1 cellular context compared by ENCODE assay signal in genomic region chr6:125956506-125957390, GRCh38.
A peak's percentile ranks its signal among the peaks of the same experiment; 100 is the strongest.
TF ChIP-seq lines count a peak whose summit lies in the region.

HINT3 (plus strand) TSS chr6:125956770; CDS start chr6:125956978, 208 bp downstream.

TF ChIP-seq in HepG2, 621 proteins besides CTCF, POLR2A, EP300 and RAD21 (continued from another document and continues in another):
- no peak for TF ChIP-seq SKIL (CRISPR knock-in tag; IDR thresholded peaks at IDR 0.05; ENCODE audit: borderline replicate concordance)
- TF ChIP-seq EED (CRISPR knock-in tag; IDR thresholded peaks at IDR 0.05), result peak; percentile 98
- TF ChIP-seq NCOA1 (CRISPR knock-in tag; IDR thresholded peaks at IDR 0.05), result peak; percentile 96
- TF ChIP-seq ZNF749 (CRISPR knock-in tag; IDR thresholded peaks at IDR 0.05; ENCODE audit: borderline replicate concordance), result peak; percentile 90; the same call in 1 of the 2 replicates
- peak; percentile 85 for TF ChIP-seq SIX4 (CRISPR knock-in tag; IDR thresholded peaks at IDR 0.05)
- no peak for TF ChIP-seq ZNF577 (CRISPR knock-in tag; IDR thresholded peaks at IDR 0.05; ENCODE audit: borderline replicate concordance, low read depth)
- peak; percentile 69; the same call in 1 of the 2 replicates for TF ChIP-seq ZBTB43 (CRISPR knock-in tag; conservative IDR thresholded peaks at IDR 0.05)
- TF ChIP-seq PAXIP1 (CRISPR knock-in tag; conservative IDR thresholded peaks at IDR 0.05), result peak; percentile 72
- peak; percentile 90 for TF ChIP-seq ZBTB25 (CRISPR knock-in tag; IDR thresholded peaks at IDR 0.05)
- TF ChIP-seq POLR2G (IDR thresholded peaks at IDR 0.05; ENCODE audit: low read depth, low read length), result peak; percentile 77; the same call in 1 of the 2 replicates
- peak; percentile 95 for TF ChIP-seq ZNF883 (CRISPR knock-in tag; IDR thresholded peaks at IDR 0.05; ENCODE audit: not compliant biosample characterization)
- no peak for TF ChIP-seq NFE2 (CRISPR knock-in tag; IDR thresholded peaks at IDR 0.05)
- no peak for TF ChIP-seq SP1 (IDR thresholded peaks at IDR 0.05)
- peak; percentile 76 for TF ChIP-seq SP1 (CRISPR knock-in tag; IDR thresholded peaks at IDR 0.05)
- peak; percentile 60 for TF ChIP-seq NFYC (CRISPR knock-in tag; IDR thresholded peaks at IDR 0.05)
- peak; percentile 98 for TF ChIP-seq TFDP2 (CRISPR knock-in tag; IDR thresholded peaks at IDR 0.05)
- TF ChIP-seq CCDC6 (CRISPR knock-in tag; IDR thresholded peaks at IDR 0.05), result peak; percentile 45; the same call in 1 of the 2 replicates
- TF ChIP-seq MXD3 (CRISPR knock-in tag; IDR thresholded peaks at IDR 0.05), result peak; percentile 95
- no peak for TF ChIP-seq ZBTB3 (CRISPR knock-in tag; IDR thresholded peaks at IDR 0.05; ENCODE audit: borderline replicate concordance, low read depth)
- TF ChIP-seq ZSCAN12 (CRISPR knock-in tag; IDR thresholded peaks at IDR 0.05), result no peak; the same call in 1 of the 2 replicates
- TF ChIP-seq ESRRA (CRISPR knock-in tag; IDR thresholded peaks at IDR 0.05; ENCODE audit: low read depth), result peak; percentile 81
- no peak for TF ChIP-seq BHLHE40 (IDR thresholded peaks at IDR 0.05; ENCODE audit: low read length)
- TF ChIP-seq SALL2 (CRISPR knock-in tag; IDR thresholded peaks at IDR 0.05), result peak; percentile 99
- peak; percentile 85 for TF ChIP-seq ZFP90 (CRISPR knock-in tag; IDR thresholded peaks at IDR 0.05; ENCODE audit: borderline replicate concordance)
- peak; percentile 98 for TF ChIP-seq GATAD1 (CRISPR knock-in tag; IDR thresholded peaks at IDR 0.05)
- TF ChIP-seq HDAC6 (IDR thresholded peaks at IDR 0.05; ENCODE audit: low read depth, low read length), result no peak
- TF ChIP-seq ZNF503 (CRISPR knock-in tag; IDR thresholded peaks at IDR 0.05), result peak; percentile 80; the same call in 1 of the 2 replicates
- TF ChIP-seq ZNF83 (CRISPR knock-in tag; IDR thresholded peaks at IDR 0.05; ENCODE audit: borderline replicate concordance), result peak; percentile 76; the same call in 1 of the 2 replicates
- peak; percentile 62; the same call in 1 of the 2 replicates for TF ChIP-seq MTF1 (CRISPR knock-in tag; IDR thresholded peaks at IDR 0.05)
- peak; percentile 28; the same call in 1 of the 2 replicates for TF ChIP-seq NCOR1 (IDR thresholded peaks at IDR 0.05; ENCODE audit: borderline replicate concordance, low read length)
- TF ChIP-seq YY1 (IDR thresholded peaks at IDR 0.05; ENCODE audit: insufficient read depth, insufficient replicate concordance, low read depth, low read length), result peak; percentile 85
- TF ChIP-seq SMYD3 (CRISPR knock-in tag; IDR thresholded peaks at IDR 0.05), result peak; percentile 91
- TF ChIP-seq NFRKB (IDR thresholded peaks at IDR 0.05), result no peak
- peak; percentile 94 for TF ChIP-seq HBP1 (CRISPR knock-in tag; IDR thresholded peaks at IDR 0.05; ENCODE audit: low read depth)
- no peak for TF ChIP-seq ZNF101 (CRISPR knock-in tag; IDR thresholded peaks at IDR 0.05; ENCODE audit: borderline replicate concordance, low read depth)
- TF ChIP-seq MZF1 (CRISPR knock-in tag; IDR thresholded peaks at IDR 0.05; ENCODE audit: borderline replicate concordance), result peak; percentile 90
- TF ChIP-seq XRCC5 (optimal IDR thresholded peaks at IDR 0.05; ENCODE audit: low read length), result peak; percentile 98
- TF ChIP-seq PHF5A (CRISPR knock-in tag; IDR thresholded peaks at IDR 0.05; ENCODE audit: low read depth, unreplicated experiment), result peak; percentile 72
- TF ChIP-seq IKZF1 (IDR thresholded peaks at IDR 0.05), result no peak
- TF ChIP-seq ZC3H4 (CRISPR knock-in tag; IDR thresholded peaks at IDR 0.05; ENCODE audit: borderline replicate concordance), result peak; percentile 75; the same call in 1 of the 2 replicates
- peak; percentile 94 for TF ChIP-seq ZNF703 (CRISPR knock-in tag; IDR thresholded peaks at IDR 0.05; ENCODE audit: borderline replicate concordance)
- no peak for TF ChIP-seq TRIM22 (IDR thresholded peaks at IDR 0.05)
- TF ChIP-seq ZFP41 (CRISPR knock-in tag; IDR thresholded peaks at IDR 0.05; ENCODE audit: borderline replicate concordance), result peak; percentile 37; the same call in 1 of the 2 replicates
- TF ChIP-seq ZNF572 (CRISPR knock-in tag; IDR thresholded peaks at IDR 0.05), result peak; percentile 99
- no peak; the same call in none of the 2 replicates for TF ChIP-seq BRD4 (CRISPR knock-in tag; IDR thresholded peaks at IDR 0.05)
- peak; percentile 98 for TF ChIP-seq SPEN (CRISPR knock-in tag; IDR thresholded peaks at IDR 0.05; ENCODE audit: low read depth)
- TF ChIP-seq PHF20 (CRISPR knock-in tag; IDR thresholded peaks at IDR 0.05), result peak; percentile 95
- peak; percentile 75 for TF ChIP-seq CEBPG (CRISPR knock-in tag; IDR thresholded peaks at IDR 0.05)
- TF ChIP-seq HIC2 (CRISPR knock-in tag; IDR thresholded peaks at IDR 0.05; ENCODE audit: low read depth), result peak; percentile 41; the same call in 1 of the 2 replicates
